14 cellular contexts compared by ENCODE assay signal in the genomic region with DNA sequence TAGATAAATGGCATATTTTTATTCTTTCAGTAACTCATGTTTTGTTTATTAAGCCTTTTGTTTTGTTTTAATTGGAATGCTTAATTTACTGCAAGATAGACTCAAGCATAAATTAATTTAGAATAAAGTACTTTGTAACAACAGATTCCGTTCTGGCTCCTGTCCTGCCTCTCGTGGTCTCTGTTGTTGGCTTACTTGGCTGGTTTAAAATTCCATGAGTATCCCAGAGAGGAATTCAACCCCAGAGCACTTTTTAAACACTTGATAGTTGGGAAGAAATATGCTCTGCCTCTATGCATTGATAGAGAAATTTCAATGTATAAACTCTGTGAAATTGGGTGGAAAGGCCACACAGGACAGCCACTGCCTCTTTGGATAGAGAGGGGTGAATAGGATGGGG.
A peak's percentile ranks its signal among the peaks of the same experiment; 100 is the strongest.
DNase-seq lines count a peak whose midpoint lies in the region; ATAC-seq and TF ChIP-seq lines count a peak whose summit lies in the region.
"Had no signal": no experiment of that assay in that cellular context is flagged by ENCODE, and none has a peak within 500 bp of the region (broad histone marks: within the 10 kb centered on the region; RNA-seq: fewer than 3 reads in every experiment).

No MANE protein-coding gene starts in this region.

- H3K9me3 ChIP-seq in stomach smooth muscle (ENCODE audit: control insufficient read depth in 2 of 2, low read length in 2 of 2), result no peaks in the 10 kb centered on the region
- H3K9me3 ChIP-seq: lower lobe of right lung had no signal

- H3K27me3 ChIP-seq in stomach smooth muscle (ENCODE audit: control insufficient read depth in 1 of 2, insufficient read depth in 2 of 2, low read length in 2 of 2), result no peaks in the 10 kb centered on the region
- H3K27me3 ChIP-seq: BLaER1 treated with 17β-estradiol and CSF1 and Interleukin-3, amounts not matched to agents 10 nM and 100 nM had no signal

- H3K9ac ChIP-seq in stomach smooth muscle (ENCODE audit: low read length in 2 of 2), result no peak overlapping the region
- H3K9ac ChIP-seq: BLaER1 treated with 17β-estradiol and CSF1 and Interleukin-3, amounts not matched to agents 10 nM and 100 nM had no signal

- no peak for TF ChIP-seq CTCF in astrocyte of the spinal cord (IDR thresholded peaks at IDR 0.05; ENCODE audit: low read depth, low read length)

- in situ Hi-C loops in astrocyte of the spinal cord (cut with HindIII; ENCODE audit: low sequenced_read_pairs), result no loop called here

- peaks cover 28% of the 10 kb centered on the region for H3K4me1 ChIP-seq in stomach smooth muscle (ENCODE audit: control insufficient read depth, insufficient read depth, low read length)

- peak overlapping the region; percentile 3 for H3K27ac ChIP-seq in stomach smooth muscle (ENCODE audit: low read length)
- H3K27ac ChIP-seq: BLaER1 treated with 17β-estradiol and CSF1 and Interleukin-3, amounts not matched to agents 10 nM and 100 nM; lower lobe of right lung had no signal

- ATAC-seq in HG03521 (IDR thresholded peaks at IDR 0.05; ENCODE audit: unreplicated experiment), result no peak
- ATAC-seq in GM18511 (IDR thresholded peaks at IDR 0.05; ENCODE audit: unreplicated experiment), result no peak
- no peak for ATAC-seq in HG03460 (IDR thresholded peaks at IDR 0.05; ENCODE audit: unreplicated experiment)
- ATAC-seq: activated CD4-positive, CD25-positive, alpha-beta regulatory T cell treated with anti-CD3 and anti-CD28 coated beads, Interleukin-2, amount 50 U/mL, for 24 hours; lower lobe of right lung had no signal

- H3K4me3 ChIP-seq in astrocyte of the spinal cord (ENCODE audit: low read depth, low read length), result no peak overlapping the region
- peak overlapping the region; percentile 9 to 31 for H3K4me3 ChIP-seq in stomach smooth muscle (ENCODE audit: low read length in 2 of 2)
- H3K4me3 ChIP-seq: BLaER1 treated with 17β-estradiol and CSF1 and Interleukin-3, amounts not matched to agents 10 nM and 100 nM; lower lobe of right lung had no signal

- peaks cover 2 to 8% of the 10 kb centered on the region in 2 donors for H3K36me3 ChIP-seq in stomach smooth muscle (ENCODE audit: control insufficient read depth in 2 of 2, insufficient read depth in 2 of 2, low read length in 2 of 2)

- DNase-seq in GM03348 (ENCODE audit: low spot score) (peak; percentile 82), astrocyte of the spinal cord (ENCODE audit: low read depth, low spot score) (peak; percentile 73), iris pigment epithelial cell (ENCODE audit: low read depth) (peak; percentile 62)
- no peak for DNase-seq in stimulated activated CD4-positive, alpha-beta T cell treated with anti-CD3 and anti-CD28 coated beads, Interleukin-4, amount 100 ng/mL, for 4 hours
- DNase-seq: activated T-cell treated with anti-CD3 and anti-CD28 coated beads, Interleukin-2, amount 50 U/mL, for 1 hour; endodermal cell; lower lobe of right lung; occipital lobe had no signal

Comparison
In these comparisons a context has a peak if more than half of its experiments do, and no peak if none do; other contexts are left out.
1. DNase-seq: peak in GM03348 (single experiment), astrocyte of the spinal cord (single experiment) and iris pigment epithelial cell (single experiment); none in stimulated activated CD4-positive, alpha-beta T cell treated with anti-CD3 and anti-CD28 coated beads, Interleukin-4, amount 100 ng/mL, for 4 hours (0 of 2).